13 cellular contexts compared by ENCODE assay signal in genomic region chr5:171157775-171158174, GRCh38.
"Had no signal": no experiment of that assay in that cellular context is flagged by ENCODE, and none has a peak within 500 bp of the region (broad histone marks: within the 10 kb centered on the region; RNA-seq: fewer than 3 reads in every experiment).

No MANE protein-coding gene starts in this region.

- DNase-seq: activated CD4-positive, alpha-beta T cell treated with anti-CD3 and anti-CD28 coated beads, Interleukin-2, amount 50 U/mL, for 4 hours; activated CD4-positive, CD25-positive, alpha-beta regulatory T cell treated with anti-CD3 and anti-CD28 coated beads, Interleukin-2, amount 50 U/mL, for 72 hours; activated CD8-positive, alpha-beta memory T cell treated with anti-CD3 and anti-CD28 coated beads, Interleukin-2, amount 10 ng/mL, durations not matched to agents 7 days and 5 days; activated effector memory CD4-positive, alpha-beta T cell treated with Interleukin-2 at 50 U/mL for 16 hours; activated T-cell treated with anti-CD3 and anti-CD28 coated beads, Interleukin-2, amount 50 U/mL, for 24 hours; amniotic stem cell; body of pancreas; endodermal cell; immature natural killer cell; naive B cell; posterior cingulate gyrus; stimulated activated CD4-positive, alpha-beta T cell treated with anti-CD3 and anti-CD28 coated beads, Interleukin-4, amount 100 ng/mL, for 4 hours; stimulated activated naive CD8-positive, alpha-beta T cell treated with anti-CD3 and anti-CD28 coated beads, Interleukin-15, amount 100 ng/mL, for 72 hours had no signal
